1 cellular context compared by ENCODE assay signal in the genomic region with DNA sequence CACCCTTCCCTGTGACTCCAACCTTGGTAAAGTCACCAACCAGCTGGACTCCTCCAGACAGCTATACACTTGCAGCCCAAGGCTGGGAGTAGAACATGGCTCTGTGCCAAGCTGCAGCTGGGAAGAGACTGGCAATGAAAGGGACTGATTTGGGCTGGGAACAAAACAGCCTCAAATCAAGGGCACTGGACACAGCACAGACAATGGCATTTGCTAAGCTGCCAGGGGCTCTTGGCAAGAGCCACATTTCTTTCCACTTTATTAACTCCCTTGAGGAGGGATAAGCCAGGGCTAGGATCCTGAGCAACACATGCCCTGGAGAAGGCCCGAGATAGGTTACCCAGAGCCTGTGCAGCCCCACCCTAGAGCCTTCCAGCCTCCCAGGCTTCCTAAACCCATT.
TF ChIP-seq lines count a peak whose summit lies in the region.

No MANE protein-coding gene starts in this region.

TF ChIP-seq in IMR-90, 13 proteins besides CTCF, POLR2A, EP300 and RAD21:
- TF ChIP-seq, protein P1, sequence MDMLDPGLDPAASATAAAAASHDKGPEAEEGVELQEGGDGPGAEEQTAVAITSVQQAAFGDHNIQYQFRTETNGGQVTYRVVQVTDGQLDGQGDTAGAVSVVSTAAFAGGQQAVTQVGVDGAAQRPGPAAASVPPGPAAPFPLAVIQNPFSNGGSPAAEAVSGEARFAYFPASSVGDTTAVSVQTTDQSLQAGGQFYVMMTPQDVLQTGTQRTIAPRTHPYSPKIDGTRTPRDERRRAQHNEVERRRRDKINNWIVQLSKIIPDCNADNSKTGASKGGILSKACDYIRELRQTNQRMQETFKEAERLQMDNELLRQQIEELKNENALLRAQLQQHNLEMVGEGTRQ (IDR thresholded peaks at IDR 0.05; ENCODE audit: low read depth, low read length), result no peak
- TF ChIP-seq, protein P2, sequence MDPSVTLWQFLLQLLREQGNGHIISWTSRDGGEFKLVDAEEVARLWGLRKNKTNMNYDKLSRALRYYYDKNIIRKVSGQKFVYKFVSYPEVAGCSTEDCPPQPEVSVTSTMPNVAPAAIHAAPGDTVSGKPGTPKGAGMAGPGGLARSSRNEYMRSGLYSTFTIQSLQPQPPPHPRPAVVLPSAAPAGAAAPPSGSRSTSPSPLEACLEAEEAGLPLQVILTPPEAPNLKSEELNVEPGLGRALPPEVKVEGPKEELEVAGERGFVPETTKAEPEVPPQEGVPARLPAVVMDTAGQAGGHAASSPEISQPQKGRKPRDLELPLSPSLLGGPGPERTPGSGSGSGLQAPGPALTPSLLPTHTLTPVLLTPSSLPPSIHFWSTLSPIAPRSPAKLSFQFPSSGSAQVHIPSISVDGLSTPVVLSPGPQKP (IDR thresholded peaks at IDR 0.05; ENCODE audit: borderline replicate concordance, low read depth, low read length), result no peak
- no peak for TF ChIP-seq CEBPB (IDR thresholded peaks at IDR 0.05; ENCODE audit: low read depth, low read length)
- TF ChIP-seq FOS (IDR thresholded peaks at IDR 0.05; ENCODE audit: low read depth, low read length), result no peak
- no peak for TF ChIP-seq RCOR1 (IDR thresholded peaks at IDR 0.05; ENCODE audit: insufficient replicate concordance, low read length)
- TF ChIP-seq SMC3 (IDR thresholded peaks at IDR 0.05; ENCODE audit: low read depth, low read length), result no peak
- no peak for TF ChIP-seq MAFK (IDR thresholded peaks at IDR 0.05; ENCODE audit: low read depth, low read length)
- TF ChIP-seq CHD1 (IDR thresholded peaks at IDR 0.05; ENCODE audit: low read depth, low read length), result no peak
- no peak for TF ChIP-seq BHLHE40 (IDR thresholded peaks at IDR 0.05; ENCODE audit: low read depth, low read length)
- TF ChIP-seq RFX5 (IDR thresholded peaks at IDR 0.05; ENCODE audit: low read depth, low read length), result no peak
- no peak for TF ChIP-seq NFE2L2 (IDR thresholded peaks at IDR 0.05; ENCODE audit: low read depth, low read length)
- TF ChIP-seq MXI1 (IDR thresholded peaks at IDR 0.05; ENCODE audit: borderline replicate concordance, low read depth, low read length), result no peak
- TF ChIP-seq MAZ (IDR thresholded peaks at IDR 0.05; ENCODE audit: borderline replicate concordance, low read depth, low read length), result no peak
TF ChIP-seq in IMR-90: peak in this region for 0.
